7 cellular contexts compared by ENCODE assay signal in the genomic region with DNA sequence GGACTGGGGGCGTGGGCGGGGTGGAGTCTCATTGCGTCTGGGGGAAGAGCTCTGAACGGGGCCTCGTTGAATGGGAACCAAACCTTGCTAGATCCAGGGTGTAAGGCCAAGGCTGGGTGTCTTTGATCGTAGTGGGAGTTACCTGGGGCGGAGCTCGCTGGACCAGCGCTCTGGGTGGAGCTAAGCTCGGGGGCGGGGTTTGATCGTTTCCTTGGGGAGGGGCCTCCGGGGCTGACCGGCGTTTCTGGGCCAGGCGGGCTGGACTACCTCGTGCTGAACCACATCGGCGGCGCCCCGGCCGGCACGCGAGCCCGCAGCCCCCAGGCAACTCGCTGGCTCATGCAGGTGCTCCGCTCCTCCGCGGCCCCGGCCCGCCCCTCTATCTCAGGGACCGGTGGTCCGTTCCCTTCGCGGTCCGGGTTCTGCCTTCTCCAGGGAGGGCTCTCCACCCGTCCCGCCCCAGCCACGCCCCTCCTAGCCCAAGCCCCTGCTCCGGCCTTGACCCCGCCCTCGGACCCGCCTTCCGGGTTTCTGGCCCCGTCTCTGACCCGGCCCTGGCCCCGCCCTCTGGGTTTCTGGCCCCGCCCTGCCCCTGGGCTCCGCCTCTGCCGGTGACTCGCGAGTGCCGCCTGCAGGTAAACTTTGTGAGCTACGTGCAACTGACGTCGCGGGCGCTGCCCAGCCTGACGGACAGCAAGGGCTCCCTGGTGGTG. TPM values are rescaled to one million over a fixed set of nuclear protein-coding genes. Genes with fewer than 3 reads are reported as not detected.
A peak's percentile ranks its signal among the peaks of the same experiment; 100 is the strongest.
DNase-seq lines count a peak whose midpoint lies in the region; ATAC-seq, FAIRE-seq and TF ChIP-seq lines count a peak whose summit lies in the region.

No MANE protein-coding gene starts in this region.

- peak overlapping the region; percentile 34; the same call in 1 of the 2 replicates for H3K27ac ChIP-seq in WERI-Rb-1

- H3K36me3 ChIP-seq in WERI-Rb-1 (peaks cover 14% of the 10 kb centered on the region), bronchial epithelial cell (ENCODE audit: control insufficient read depth, insufficient read depth, low read length) (peaks cover 6% of the 10 kb centered on the region)

- H3K9me3 ChIP-seq in WERI-Rb-1 (ENCODE audit: severe bottlenecking) = no peaks in the 10 kb centered on the region

- H3K4me3 ChIP-seq in WERI-Rb-1 (ENCODE audit: low read depth, low read length) = peak overlapping the region; percentile 36
- peak overlapping the region; percentile 64 for H3K4me3 ChIP-seq in bronchial epithelial cell (ENCODE audit: low read depth, low read length)

- H3K27me3 ChIP-seq in WERI-Rb-1 (ENCODE audit: insufficient read depth, low read depth, severe bottlenecking) (no peaks in the 10 kb centered on the region), bronchial epithelial cell (ENCODE audit: control insufficient read depth, insufficient read depth, low read length) (no peaks in the 10 kb centered on the region)

- TF ChIP-seq CTCF in WERI-Rb-1 (IDR thresholded peaks at IDR 0.05; ENCODE audit: low read depth, low read length) (peak; percentile 77), bronchial epithelial cell (IDR thresholded peaks at IDR 0.05; ENCODE audit: insufficient read depth, low read length, severe bottlenecking) (peak; percentile 95)

- peak; percentile 38 for DNase-seq in NCI-H2081 treated with DMSO at 0.1 percent for 48 hours (lab: John Stamatoyannopoulos, UW)
- DNase-seq in WERI-Rb-1 = peak; percentile 94
- peak; percentile 77 for DNase-seq in bronchial epithelial cell (ENCODE audit: low read depth)
- peak; percentile 65 for DNase-seq in inferior parietal cortex (ENCODE audit: extremely low spot score)
- DNase-seq in smooth muscle cell of the brain vasculature (ENCODE audit: low read depth, low spot score) = peak; percentile 84

- no peak for TF ChIP-seq POLR2A in GM18505 (IDR thresholded peaks at IDR 0.05; ENCODE audit: borderline replicate concordance, extremely low read depth, insufficient read depth, insufficient read length)

- no peak for FAIRE-seq in bronchial epithelial cell (lab: Jason Lieb, UNC)

- ATAC-seq in GM18505 (IDR thresholded peaks at IDR 0.05; ENCODE audit: unreplicated experiment) (peak; percentile 47), HG02981 (IDR thresholded peaks at IDR 0.05; ENCODE audit: unreplicated experiment) (peak; percentile 49)

RNA-seq across cellular contexts. Expression of a gene that starts 3.3 kb away (rescaled TPM):
- total RNA-seq in bronchial epithelial cell = 718 and 1,018 TPM in 2 replicates

RNA-seq across cellular contexts. Expression of a gene that starts 6.0 kb away (rescaled TPM):
- 7.1 and 8.6 TPM in 2 replicates for total RNA-seq in bronchial epithelial cell

RNA-seq across cellular contexts. Expression of a gene that starts 6.5 kb away (rescaled TPM):
- 30.0 and 54.0 TPM in 2 replicates for total RNA-seq in bronchial epithelial cell

RNA-seq across cellular contexts. Expression of a gene that starts 33.1 kb away (rescaled TPM):
- 220 and 272 TPM in 2 replicates for total RNA-seq in bronchial epithelial cell

RNA-seq across cellular contexts. Expression of a gene that starts 33.6 kb away (rescaled TPM):
- total RNA-seq in bronchial epithelial cell = not detected in 2 replicates

Comparison
In these comparisons a context has a peak if more than half of its experiments do, and no peak if none do; other contexts are left out.
1. Peak in every context shown above with its lines: DNase-seq, ATAC-seq, H3K4me3 ChIP-seq and H3K27ac ChIP-seq.
2. DNase-seq: peak in every context shown above with its lines; median percentile 94 in WERI-Rb-1; 84 in smooth muscle cell of the brain vasculature; 77 in bronchial epithelial cell; 65 in inferior parietal cortex; 38 in NCI-H2081 treated with DMSO at 0.1 percent for 48 hours.